In genomic region chr3:161549251-161549650, GRCh38 we compare ENCODE assay signal across 20 cellular contexts. TPM values are rescaled to one million over a fixed set of nuclear protein-coding genes. Genes with fewer than 3 reads are reported as not detected.
"Had no signal": no experiment of that assay in that cellular context is flagged by ENCODE, and none has a peak within 500 bp of the region (broad histone marks: within the 10 kb centered on the region; RNA-seq: fewer than 3 reads in every experiment).

No MANE protein-coding gene starts in this region.

- H3K27ac ChIP-seq: dorsolateral prefrontal cortex, lower lobe of right lung, parathyroid adenoma, sigmoid colon, spleen, testis, upper lobe of right lung had no signal

- H3K27me3 ChIP-seq: sigmoid colon, spleen, testis, upper lobe of right lung had no signal

- H3K79me2 ChIP-seq: parathyroid adenoma had no signal

- H3K36me3 ChIP-seq: lower lobe of right lung, sigmoid colon, spleen, upper lobe of right lung had no signal

- H3K9ac ChIP-seq: parathyroid adenoma had no signal

- H3K4me1 ChIP-seq: lower lobe of right lung, parathyroid adenoma, sigmoid colon, spleen, testis, upper lobe of right lung had no signal

- DNase-seq: activated CD4-positive, alpha-beta T cell treated with anti-CD3 and anti-CD28 coated beads, Interleukin-2, amount 50 U/mL, for 4 hours; activated CD4-positive, CD25-positive, alpha-beta regulatory T cell treated with anti-CD3 and anti-CD28 coated beads, Interleukin-2, amount 50 U/mL, for 72 hours; activated naive CD4-positive, alpha-beta T cell treated with anti-CD3 and anti-CD28 coated beads for 36 hours; activated naive CD8-positive, alpha-beta T cell treated with anti-CD3 and anti-CD28 coated beads, Interleukin-2, amount 50 U/mL, for 24 hours; activated T-cell treated with anti-CD3 and anti-CD28 coated beads for 4 hours; aorta; dorsolateral prefrontal cortex; endodermal cell; erythroblast; left colon; lower lobe of right lung; naive B cell; sigmoid colon; spleen; stimulated activated naive CD8-positive, alpha-beta T cell treated with anti-CD3 and anti-CD28 coated beads, Interleukin-15, amount 100 ng/mL, for 72 hours; T1000; testis; upper lobe of right lung had no signal

- ATAC-seq: activated naive CD8-positive, alpha-beta T cell treated with anti-CD3 and anti-CD28 coated beads, Interleukin-2, amount 50 U/mL, for 24 hours; left colon; lower lobe of right lung; stimulated activated naive CD8-positive, alpha-beta T cell treated with anti-CD3 and anti-CD28 coated beads, Interleukin-15, amount 100 ng/mL, for 72 hours; upper lobe of right lung had no signal

- H3K4me3 ChIP-seq: dorsolateral prefrontal cortex, lower lobe of right lung, sigmoid colon, spleen, testis, upper lobe of right lung had no signal

RNA-seq across cellular contexts. Expression of gene OTOL1, which starts 52.6 kb away (rescaled TPM):
- total RNA-seq: activated naive CD4-positive, alpha-beta T cell treated with anti-CD3 and anti-CD28 coated beads for 36 hours; activated T-helper 2 cell treated with anti-CD3 and anti-CD28 coated beads, Interferon-gamma antibody, Interleukin-2, Interleukin-4, amounts not matched to agents 10 μg/mL and 5 μg/mL and 100 μg/mL, durations not matched to agents 14 hours and 24 hours and 36 hours; aorta; endodermal cell; left colon; lower lobe of right lung; sigmoid colon; spleen; testis; upper lobe of right lung had no signal
- polyA plus RNA-seq: aorta, sigmoid colon, spleen had no signal
